Comparison of ENCODE assay signal across 14 cellular contexts in the genomic region with DNA sequence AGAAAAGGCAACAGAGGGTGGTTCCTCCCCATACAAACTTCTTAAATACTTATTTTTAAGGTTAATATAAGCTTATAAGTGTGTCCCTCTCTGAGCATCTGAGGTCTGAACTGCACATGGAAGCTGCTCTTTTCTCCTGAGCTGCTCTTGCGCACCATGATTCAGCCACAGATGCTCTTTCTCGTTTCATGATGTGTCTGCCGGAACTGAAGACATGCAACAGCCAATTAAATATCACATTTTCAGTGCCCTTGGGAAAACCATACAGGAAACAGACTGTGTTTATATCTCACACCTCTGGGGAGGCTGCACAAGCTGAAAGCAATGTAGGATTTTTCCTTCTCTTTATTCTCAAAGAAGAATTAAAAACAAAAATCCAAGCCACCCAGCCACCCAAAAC.
DNase-seq lines count a peak whose midpoint lies in the region; ATAC-seq lines count a peak whose summit lies in the region.
"Had no signal": no experiment of that assay in that cellular context is flagged by ENCODE, and none has a peak within 500 bp of the region (broad histone marks: within the 10 kb centered on the region; RNA-seq: fewer than 3 reads in every experiment).

No MANE protein-coding gene starts in this region.

- no peak overlapping the region for H3K4me3 ChIP-seq in aorta (ENCODE audit: low read length in 2 of 2)
- H3K4me3 ChIP-seq: GM23248, tibial artery had no signal

- 20 to 22% methylated on average over 3 of the region's 3 CpGs for WGBS in aorta, 2 donors

- H3K4me1 ChIP-seq in aorta (ENCODE audit: control insufficient read depth in 1 of 2, insufficient read depth in 2 of 2, low read length in 2 of 2), result peaks cover 0 to 4% of the 10 kb centered on the region in 2 donors

- H3K36me3 ChIP-seq in aorta (ENCODE audit: control insufficient read depth in 1 of 2, insufficient read depth in 2 of 2, low read length in 1 of 2), result no peaks in the 10 kb centered on the region
- H3K36me3 ChIP-seq: tibial artery had no signal

- peak; percentile 66 for ATAC-seq in GM18870 (IDR thresholded peaks at IDR 0.05; ENCODE audit: unreplicated experiment)
- peak; percentile 72 for ATAC-seq in HG02759 (IDR thresholded peaks at IDR 0.05; ENCODE audit: unreplicated experiment)
- ATAC-seq in aorta (ENCODE audit: low FRiP score), result no peak
- ATAC-seq in GM21717 (IDR thresholded peaks at IDR 0.05; ENCODE audit: unreplicated experiment), result no peak

- no peak overlapping the region for H3K27ac ChIP-seq in aorta (ENCODE audit: low read depth in 1 of 2, low read length in 2 of 2)
- H3K27ac ChIP-seq: C4-2B, GM23248, tibial artery had no signal

- intact Hi-C loops in aorta (cut with DNase I), result no loop called here

- DNase-seq in AG08395 (ENCODE audit: low spot score), result peak; percentile 36
- DNase-seq in NCI-H2227 (lab: John Stamatoyannopoulos, UW; ENCODE audit: unreplicated experiment), result peak; percentile 18
- DNase-seq in aorta, result no peak
- no peak for DNase-seq in SHP77 (lab: John Stamatoyannopoulos, UW)
- no peak for DNase-seq in 8988T
- DNase-seq: activated effector memory CD4-positive, alpha-beta T cell treated with Interleukin-2 at 50 U/mL for 16 hours; erythroblast; GM23248; MM.1S; tibial artery had no signal

- H3K27me3 ChIP-seq in aorta (ENCODE audit: control insufficient read depth in 1 of 2, insufficient read depth in 2 of 2, low read length in 1 of 2), result no peaks in the 10 kb centered on the region
- H3K27me3 ChIP-seq: tibial artery had no signal

- H3K9me3 ChIP-seq in aorta (ENCODE audit: control insufficient read depth, low read length), result no peaks in the 10 kb centered on the region
- H3K9me3 ChIP-seq: tibial artery had no signal

Comparison
In these comparisons a context has a peak if more than half of its experiments do, and no peak if none do; other contexts are left out.
1. DNase-seq: peak in AG08395 (single experiment) and NCI-H2227 (single experiment); none in aorta (0 of 2), SHP77 (0 of 2) and 8988T (single experiment).
2. ATAC-seq: peak in GM18870 (single experiment) and HG02759 (single experiment); none in aorta (single experiment) and GM21717 (single experiment).